Comparison of ENCODE assay signal across 1 cellular context in genomic region chr17:50631195-50631907, GRCh38.
TF ChIP-seq lines count a peak whose summit lies in the region.

No MANE protein-coding gene starts in this region.

TF ChIP-seq in GM12878, 131 proteins besides CTCF, POLR2A, EP300 and RAD21 (continued from another document):
- TF ChIP-seq ZBTB4 (CRISPR knock-in tag; IDR thresholded peaks at IDR 0.05) (no peak), ETV6 (conservative IDR thresholded peaks at IDR 0.05 in 1 of 2, IDR thresholded peaks at IDR 0.05 in 1 of 2; ENCODE audit: borderline replicate concordance in 1 of 2, low read depth in 1 of 2) (no peak), NR2F1 (conservative IDR thresholded peaks at IDR 0.05) (no peak), TARDBP (IDR thresholded peaks at IDR 0.05; ENCODE audit: borderline replicate concordance) (no peak)
